Comparison of ENCODE assay signal across 8 cellular contexts in the genomic region with DNA sequence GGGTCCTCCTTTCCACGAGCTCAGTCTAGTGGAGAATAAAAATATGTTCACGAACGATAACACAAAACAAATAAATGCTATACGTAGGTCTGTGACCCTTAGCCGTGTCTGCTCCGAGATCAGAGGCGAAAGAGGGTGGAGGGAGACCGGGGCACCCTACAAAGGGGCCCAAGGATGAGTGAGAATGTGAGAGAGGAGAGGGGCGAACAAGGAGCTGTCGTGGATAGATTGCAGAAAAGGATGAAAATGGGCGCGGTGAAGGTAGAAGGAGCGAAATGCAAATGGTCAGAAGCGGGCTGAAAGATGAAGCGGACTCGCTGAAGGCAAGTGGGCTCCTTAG. TPM values are rescaled to one million over a fixed set of nuclear protein-coding genes. Genes with fewer than 3 reads are reported as not detected.
DNase-seq lines count a peak whose midpoint lies in the region; ATAC-seq, FAIRE-seq and TF ChIP-seq lines count a peak whose summit lies in the region.

No MANE protein-coding gene starts in this region.

- H3K4me3 ChIP-seq in keratinocyte (ENCODE audit: control insufficient read depth in 2 of 3, extremely low read depth in 1 of 3, insufficient read depth in 2 of 3, low read depth in 1 of 3, low read length in 3 of 3) (peak overlapping the region; percentile 57 to 71 (median 66)), thoracic aorta (peak overlapping the region; percentile 78)

- ATAC-seq in HG02588 (IDR thresholded peaks at IDR 0.05; ENCODE audit: unreplicated experiment) (peak; percentile 22), thoracic aorta (ENCODE audit: insufficient number of reproducible peaks, low FRiP score, low read depth) (no peak)
- no peak for ATAC-seq in activated naive CD4-positive, alpha-beta T cell treated with anti-CD3 and anti-CD28 coated beads, Interleukin-2, amount 50 U/mL, for 72 hours

- peaks cover 9 to 13% of the 10 kb centered on the region in 2 donors for H3K36me3 Mint-ChIP-seq in activated naive CD4-positive, alpha-beta T cell treated with anti-CD3 and anti-CD28 coated beads, Interleukin-2, amount 50 U/mL, for 72 hours

- peak overlapping the region; percentile 74 for H3K9ac ChIP-seq in keratinocyte (ENCODE audit: control insufficient read depth, extremely low read depth, insufficient read depth, low read length)

- H4K20me1 ChIP-seq in keratinocyte (ENCODE audit: control insufficient read depth, extremely low read depth, insufficient read depth, low read length) = no peaks in the 10 kb centered on the region

- H3K27me3 ChIP-seq in keratinocyte (ENCODE audit: control insufficient read depth, extremely low read depth, insufficient read depth, low read length) = no peaks in the 10 kb centered on the region
- no peaks in the 10 kb centered on the region for H3K27me3 ChIP-seq in thoracic aorta (replicated peaks; ENCODE audit: insufficient read depth)

- H3K27ac ChIP-seq in C4-2B (peak overlapping the region; percentile 71), keratinocyte (ENCODE audit: control insufficient read depth, insufficient read depth, low read length) (peak overlapping the region; percentile 66), thoracic aorta (peak overlapping the region; percentile 72 to 82)

- no peaks in the 10 kb centered on the region for H3K9me1 ChIP-seq in keratinocyte (ENCODE audit: control insufficient read depth, extremely low read depth, insufficient read depth, low read length)

- no peak for TF ChIP-seq CTCF in C4-2B (conservative IDR thresholded peaks at IDR 0.05)
- TF ChIP-seq CTCF in keratinocyte (optimal IDR thresholded peaks at IDR 0.05 in 1 of 3, IDR thresholded peaks at IDR 0.05 in 1 of 3, conservative IDR thresholded peaks at IDR 0.05 in 1 of 3; ENCODE audit: extremely low read depth in 1 of 3, insufficient read depth in 2 of 3, low read length in 3 of 3) = no peak
- TF ChIP-seq CTCF in thoracic aorta (IDR thresholded peaks at IDR 0.05) = no peak

- no peaks in the 10 kb centered on the region for H3K9me3 Mint-ChIP-seq in activated naive CD4-positive, alpha-beta T cell treated with anti-CD3 and anti-CD28 coated beads, Interleukin-2, amount 50 U/mL, for 72 hours

- H3K79me2 ChIP-seq in keratinocyte (ENCODE audit: control insufficient read depth, insufficient read depth, low read length) = no peaks in the 10 kb centered on the region

- peaks cover 4% of the 10 kb centered on the region for H3K4me1 ChIP-seq in keratinocyte (ENCODE audit: control insufficient read depth, extremely low read depth, insufficient read depth, low read length)
- peaks cover 0 to 8% of the 10 kb centered on the region in 2 donors for H3K4me1 ChIP-seq in thoracic aorta (ENCODE audit: control insufficient read depth in 1 of 2, low read depth in 2 of 2)

- H2AFZ ChIP-seq in keratinocyte (ENCODE audit: control insufficient read depth, low read length) = peak overlapping the region; percentile 85

- peak overlapping the region; percentile 86 for H3K4me2 ChIP-seq in keratinocyte (ENCODE audit: control insufficient read depth, extremely low read depth, insufficient read depth, low read depth, low read length)

- FAIRE-seq in keratinocyte (lab: Jason Lieb, UNC) = no peak

- dilution Hi-C loops in keratinocyte (cut with MboI; ENCODE audit: extremely low pct_ligation_motif_present, low sequenced_read_pairs) = no loop called here

- H3K36me3 ChIP-seq in keratinocyte (ENCODE audit: control insufficient read depth in 2 of 2, extremely low read depth in 1 of 2, insufficient read depth in 2 of 2, low read length in 2 of 2) = no peaks in the 10 kb centered on the region
- no peaks in the 10 kb centered on the region for H3K36me3 ChIP-seq in thoracic aorta

- peak overlapping the region; percentile 86 to 97 for H3K27ac Mint-ChIP-seq in activated naive CD4-positive, alpha-beta T cell treated with anti-CD3 and anti-CD28 coated beads, Interleukin-2, amount 50 U/mL, for 72 hours

- H3K9me3 ChIP-seq in keratinocyte (ENCODE audit: control insufficient read depth, low read depth, low read length) (no peaks in the 10 kb centered on the region), thoracic aorta (no peaks in the 10 kb centered on the region)

- DNase-seq in activated naive CD4-positive, alpha-beta T cell treated with anti-CD3 and anti-CD28 coated beads, Interleukin-2, amount 50 U/mL, for 72 hours (ENCODE audit: low spot score in 2 of 2) = no peak
- DNase-seq in keratinocyte (ENCODE audit: low read depth, low spot score) (no peak), thoracic aorta (ENCODE audit: low spot score) (no peak), mesenteric fat pad (ENCODE audit: low spot score) (no peak), NCI-H2227 (lab: John Stamatoyannopoulos, UW; ENCODE audit: unreplicated experiment) (no peak), amniotic stem cell (lab: John Stamatoyannopoulos, UW) (no peak)

RNA-seq across cellular contexts. Expression of a gene that starts 6.2 kb away (rescaled TPM):
- total RNA-seq in activated naive CD4-positive, alpha-beta T cell treated with anti-CD3 and anti-CD28 coated beads, Interleukin-2, amount 50 U/mL, for 72 hours = 10 to 100 TPM; 12.3 to 12.8 TPM
- polyA plus RNA-seq in keratinocyte = 7.3 to 13.4 TPM (median 10.2 TPM) in 3 replicates
- polyA plus RNA-seq in keratinocyte (2011; ENCODE audit: low read depth) = 4.3 TPM
- 4.8 and 10.0 TPM in 2 replicates for polyA plus RNA-seq in keratinocyte (2011; cell fraction: cytosol; rRNA removed)
- polyA plus RNA-seq in keratinocyte (2011; cell fraction: nucleus; rRNA removed) = 8.9 and 11.8 TPM in 2 replicates
- 7.7 and 9.4 TPM in 2 replicates for polyA plus RNA-seq in keratinocyte (2012; ENCODE audit: low replicate concordance)
- polyA minus RNA-seq in keratinocyte = 3.3 to 24.6 TPM (median 16.5 TPM) in 3 replicates
- polyA minus RNA-seq in keratinocyte (2011; cell fraction: cytosol; rRNA and poly(A)+ RNA removed) = 10.2 TPM
- polyA minus RNA-seq in keratinocyte (2011; cell fraction: nucleus; rRNA and poly(A)+ RNA removed) = 9.2 and 24.6 TPM in 2 replicates
- total RNA-seq in thoracic aorta (10 to 100 TPM in 1 of 2 donors, 1 to 10 TPM in 1; 6.4 to 15.4 TPM), mesenteric fat pad (9.9 TPM)
